In the genomic region with DNA sequence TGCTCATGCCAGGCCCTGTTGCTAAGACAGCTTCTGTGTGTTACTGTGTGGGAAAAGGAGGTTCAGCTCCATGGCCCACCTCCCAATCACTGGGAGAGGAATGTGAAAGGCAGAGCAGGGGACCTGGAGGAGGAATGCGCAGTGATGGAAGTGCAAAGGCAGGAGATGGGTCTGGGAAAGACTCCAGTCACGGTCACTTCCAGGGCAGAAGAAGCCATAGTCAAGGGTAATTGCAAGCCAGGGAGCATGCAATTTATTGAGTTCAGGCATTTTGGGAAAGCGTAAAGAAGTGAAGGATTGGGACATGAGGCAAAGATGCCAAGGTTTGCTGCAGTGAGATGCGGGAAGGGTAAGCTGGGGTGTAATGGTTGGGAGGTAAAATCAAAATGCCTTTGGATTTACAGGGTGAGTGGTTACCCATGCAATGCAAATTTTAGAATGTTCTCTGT, we compare ENCODE assay signal across 3 cellular contexts.
TF ChIP-seq lines count a peak whose summit lies in the region.

No MANE protein-coding gene starts in this region.

TF ChIP-seq in GM23338, 12 proteins besides CTCF, POLR2A, EP300 and RAD21:
- TF ChIP-seq ZNF462 (CRISPR knock-in tag; IDR thresholded peaks at IDR 0.05) (peak; percentile 49; the same call in 1 of the 2 replicates), EZH2 (IDR thresholded peaks at IDR 0.05; ENCODE audit: low read depth, unreplicated experiment) (no peak)

TF ChIP-seq in WTC11, 78 proteins besides CTCF, POLR2A, EP300 and RAD21:
- TF ChIP-seq SMAD3 (CRISPR knock-in tag; IDR thresholded peaks at IDR 0.05; ENCODE audit: borderline replicate concordance) (no peak), ZNF425 (CRISPR knock-in tag; conservative IDR thresholded peaks at IDR 0.05) (no peak), EMX1 (CRISPR knock-in tag; IDR thresholded peaks at IDR 0.05) (no peak), CBFB (CRISPR knock-in tag; IDR thresholded peaks at IDR 0.05; ENCODE audit: low read depth) (no peak), NR3C1 (CRISPR knock-in tag; conservative IDR thresholded peaks at IDR 0.05; ENCODE audit: low read depth) (no peak), SP1 (CRISPR knock-in tag; conservative IDR thresholded peaks at IDR 0.05) (no peak)
TF ChIP-seq in WTC11: peak in this region for 0.

TF ChIP-seq in H1, 55 proteins besides CTCF, POLR2A, EP300 and RAD21:
- TF ChIP-seq RFX5 (IDR thresholded peaks at IDR 0.05; ENCODE audit: borderline replicate concordance, low read depth, low read length) (no peak), TBP (IDR thresholded peaks at IDR 0.05; ENCODE audit: low read depth, low read length) (no peak), PHF8 (conservative IDR thresholded peaks at IDR 0.05; ENCODE audit: low read depth, low read length) (no peak), SIRT6 (IDR thresholded peaks at IDR 0.05; ENCODE audit: low read length) (no peak), KDM1A (IDR thresholded peaks at IDR 0.05; ENCODE audit: borderline replicate concordance, low read length) (no peak), TEAD4 (IDR thresholded peaks at IDR 0.05; ENCODE audit: low read depth, low read length) (0 out of 2 replicates have a peak, but pooled peaks have one; percentile 8)
